Comparison of ENCODE assay signal across 19 cellular contexts in the genomic region with DNA sequence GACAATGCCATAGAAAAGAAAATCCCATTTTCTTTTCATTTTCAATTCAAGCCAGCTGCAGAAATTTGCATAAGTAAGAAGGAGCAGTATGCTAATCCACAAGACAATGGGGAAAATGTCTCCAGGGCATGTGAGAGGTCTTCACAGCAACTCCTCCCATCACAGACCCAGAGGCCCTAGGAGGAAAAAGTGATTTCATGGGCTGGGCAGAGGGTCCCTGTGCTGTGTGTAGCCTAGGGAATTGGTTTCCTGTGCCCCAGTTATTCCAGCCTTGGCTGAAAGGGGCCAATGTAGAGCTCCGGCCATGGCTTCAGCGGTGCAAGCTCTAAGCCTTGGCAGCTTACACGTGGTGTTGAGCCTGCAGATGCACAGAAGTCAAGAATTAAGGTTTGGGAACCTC.
A peak's percentile ranks its signal among the peaks of the same experiment; 100 is the strongest.
DNase-seq lines count a peak whose midpoint lies in the region; ATAC-seq and TF ChIP-seq lines count a peak whose summit lies in the region.
"Had no signal": no experiment of that assay in that cellular context is flagged by ENCODE, and none has a peak within 500 bp of the region (broad histone marks: within the 10 kb centered on the region; RNA-seq: fewer than 3 reads in every experiment).

No MANE protein-coding gene starts in this region.

- intact Hi-C loops in posterior vena cava (cut with DNase I) = no loop called here
- intact Hi-C loops in activated naive CD4-positive, alpha-beta T cell treated with anti-CD3 and anti-CD28 coated beads for 36 hours (cut with micrococcal nuclease) = no loop called here

- TF ChIP-seq CTCF in endodermal cell (conservative IDR thresholded peaks at IDR 0.05) = no peak

- H3K9me3 Mint-ChIP-seq in endodermal cell = no peaks in the 10 kb centered on the region
- H3K9me3 Mint-ChIP-seq in activated naive CD4-positive, alpha-beta T cell treated with anti-CD3 and anti-CD28 coated beads for 36 hours = no peaks in the 10 kb centered on the region

- H3K9ac ChIP-seq in HUES64 (ENCODE audit: low read depth, low read length) = no peak overlapping the region
- H3K9ac ChIP-seq in endodermal cell (ENCODE audit: extremely low read depth, low read length, poor library complexity, severe bottlenecking) = no peak overlapping the region
- H3K9ac ChIP-seq: BLaER1 treated with 17β-estradiol and CSF1 and Interleukin-3, amounts not matched to agents 10 nM and 100 nM had no signal

- 85% methylated on average over 3 of the region's 3 CpGs for WGBS in HUES64
- WGBS in endodermal cell (ENCODE audit: insufficient coverage in 1 of 2, insufficient read length in 1 of 2), 2 experiments = 83 to 94% methylated on average over 3 of the region's 3 CpGs

- no peak overlapping the region for H3K4me3 Mint-ChIP-seq in endodermal cell
- no peak overlapping the region for H3K4me3 Mint-ChIP-seq in activated naive CD4-positive, alpha-beta T cell treated with anti-CD3 and anti-CD28 coated beads for 36 hours
- H3K4me3 Mint-ChIP-seq: B cell; CD4-positive, CD25-positive, alpha-beta regulatory T cell; CD8-positive, alpha-beta memory T cell had no signal

- no peaks in the 10 kb centered on the region for H3K27me3 ChIP-seq in HUES64 (ENCODE audit: insufficient read depth, low read length)
- no peaks in the 10 kb centered on the region for H3K27me3 ChIP-seq in endodermal cell (ENCODE audit: control insufficient read depth, insufficient read depth, low read length, poor library complexity, severe bottlenecking)
- H3K27me3 ChIP-seq: BLaER1 treated with 17β-estradiol and CSF1 and Interleukin-3, amounts not matched to agents 10 nM and 100 nM had no signal

- no peak overlapping the region for H3K27ac Mint-ChIP-seq in endodermal cell
- no peak overlapping the region for H3K27ac Mint-ChIP-seq in activated naive CD4-positive, alpha-beta T cell treated with anti-CD3 and anti-CD28 coated beads for 36 hours
- H3K27ac Mint-ChIP-seq: B cell; CD4-positive, CD25-positive, alpha-beta regulatory T cell; CD8-positive, alpha-beta memory T cell had no signal

- no peaks in the 10 kb centered on the region for H3K36me3 Mint-ChIP-seq in endodermal cell (ENCODE audit: low read depth)
- no peaks in the 10 kb centered on the region for H3K36me3 Mint-ChIP-seq in activated naive CD4-positive, alpha-beta T cell treated with anti-CD3 and anti-CD28 coated beads for 36 hours (ENCODE audit: low read depth)
- H3K36me3 Mint-ChIP-seq: CD4-positive, CD25-positive, alpha-beta regulatory T cell; CD8-positive, alpha-beta memory T cell had no signal

- CTCF ChIA-PET in activated naive CD4-positive, alpha-beta T cell treated with anti-CD3 and anti-CD28 coated beads for 36 hours (lab: Charles Lee) = no interaction called here

- H3K4me3 ChIP-seq in HUES64 (ENCODE audit: low read length) = no peak overlapping the region
- no peak overlapping the region for H3K4me3 ChIP-seq in endodermal cell (ENCODE audit: low read length)
- H3K4me3 ChIP-seq: BLaER1 treated with 17β-estradiol and CSF1 and Interleukin-3, amounts not matched to agents 10 nM and 100 nM had no signal

- H3K36me3 ChIP-seq in HUES64 (ENCODE audit: insufficient read depth, low read length) = no peaks in the 10 kb centered on the region
- no peaks in the 10 kb centered on the region for H3K36me3 ChIP-seq in endodermal cell (ENCODE audit: control insufficient read depth, insufficient read depth, low read length)
- H3K36me3 ChIP-seq: BLaER1 treated with 17β-estradiol and CSF1 and Interleukin-3, amounts not matched to agents 10 nM and 100 nM had no signal

- H3K4me1 ChIP-seq in HUES64 (ENCODE audit: insufficient read depth, low read length) = no peaks in the 10 kb centered on the region
- H3K4me1 ChIP-seq in endodermal cell (ENCODE audit: control insufficient read depth, insufficient read depth, low read length) = no peaks in the 10 kb centered on the region
- H3K4me1 ChIP-seq: BLaER1 treated with 17β-estradiol and CSF1 and Interleukin-3, amounts not matched to agents 10 nM and 100 nM had no signal

- H3K4me1 Mint-ChIP-seq in endodermal cell = peaks cover 2% of the 10 kb centered on the region
- H3K4me1 Mint-ChIP-seq in activated naive CD4-positive, alpha-beta T cell treated with anti-CD3 and anti-CD28 coated beads for 36 hours (ENCODE audit: low read depth) = no peaks in the 10 kb centered on the region
- H3K4me1 Mint-ChIP-seq: B cell; CD4-positive, CD25-positive, alpha-beta regulatory T cell; CD8-positive, alpha-beta memory T cell had no signal

- no peaks in the 10 kb centered on the region for H3K9me3 ChIP-seq in HUES64 (ENCODE audit: insufficient read depth, low read depth, low read length)
- no peaks in the 10 kb centered on the region for H3K9me3 ChIP-seq in endodermal cell (ENCODE audit: control insufficient read depth, low read length)
- H3K9me3 ChIP-seq: BLaER1 treated with 17β-estradiol and CSF1 and Interleukin-3, amounts not matched to agents 10 nM and 100 nM had no signal

- peak overlapping the region; percentile 69; the same call in 1 of the 2 replicates for H3K27ac ChIP-seq in HUES64 (ENCODE audit: low read depth, low read length)
- H3K27ac ChIP-seq in endodermal cell (ENCODE audit: low read depth, low read length) = no peak overlapping the region
- H3K27ac ChIP-seq: BLaER1 treated with 17β-estradiol and CSF1 and Interleukin-3, amounts not matched to agents 10 nM and 100 nM had no signal

- no peaks in the 10 kb centered on the region for H3K27me3 Mint-ChIP-seq in endodermal cell (ENCODE audit: insufficient read depth)
- H3K27me3 Mint-ChIP-seq in activated naive CD4-positive, alpha-beta T cell treated with anti-CD3 and anti-CD28 coated beads for 36 hours (ENCODE audit: low read depth) = no peaks in the 10 kb centered on the region
- H3K27me3 Mint-ChIP-seq: B cell; CD4-positive, CD25-positive, alpha-beta regulatory T cell; CD8-positive, alpha-beta memory T cell had no signal

- no peak for ATAC-seq in GM19023 (IDR thresholded peaks at IDR 0.05; ENCODE audit: unreplicated experiment)
- ATAC-seq in GM19455 (IDR thresholded peaks at IDR 0.05; ENCODE audit: unreplicated experiment) = no peak

- DNase-seq in ELF-1 (ENCODE audit: low read depth, low spot score) = peak; percentile 55
- peak; percentile 51 for DNase-seq in endodermal cell
- DNase-seq in posterior vena cava (ENCODE audit: low spot score) = peak; percentile 63
- no peak for DNase-seq in activated naive CD4-positive, alpha-beta T cell treated with anti-CD3 and anti-CD28 coated beads for 36 hours
- no peak for DNase-seq in glomerular visceral epithelial cell (ENCODE audit: extremely low spot score)
- DNase-seq: 8988T; CD4-positive, CD25-positive, alpha-beta regulatory T cell; CD8-positive, alpha-beta memory T cell; COR-L47; DMS 273 treated with DMSO at 0.1 percent for 48 hours; DMS53; DND-41; EL; KG1 had no signal

Comparison
In these comparisons a context has a peak if more than half of its experiments do, and no peak if none do; other contexts are left out.
1. DNase-seq: peak in ELF-1 (single experiment), endodermal cell (single experiment) and posterior vena cava (single experiment); none in activated naive CD4-positive, alpha-beta T cell treated with anti-CD3 and anti-CD28 coated beads for 36 hours (single experiment) and glomerular visceral epithelial cell (single experiment).